In genomic region chr20:58888103-58888502, GRCh38 we compare ENCODE assay signal across 8 cellular contexts. TPM values are rescaled to one million over a fixed set of nuclear protein-coding genes. Genes with fewer than 3 reads are reported as not detected.
DNase-seq lines count a peak whose midpoint lies in the region; ATAC-seq, FAIRE-seq and TF ChIP-seq lines count a peak whose summit lies in the region.

No MANE protein-coding gene starts in this region.

- FAIRE-seq in HTR-8/SVneo (lab: Jason Lieb, UNC), result no peak

- H3K27ac ChIP-seq in endodermal cell (ENCODE audit: low read depth, low read length) (no peak overlapping the region), neural progenitor cell (no peak overlapping the region)

- DNase-seq in CD14-positive monocyte (ENCODE audit: low spot score) (no peak), NT2/D1 (ENCODE audit: low read depth, low spot score) (no peak), endodermal cell (no peak), neural progenitor cell (ENCODE audit: low spot score) (no peak), HTR-8/SVneo (ENCODE audit: insufficient read length, low spot score) (no peak), hypothalamus (lab: John Stamatoyannopoulos, UW) (no peak)

- peak overlapping the region; percentile 90 for H3K4me2 ChIP-seq in neural progenitor cell

- WGBS in endodermal cell (ENCODE audit: insufficient coverage in 1 of 2, insufficient read length in 1 of 2), 2 experiments, result 62 to 76% methylated on average over 11 to 12 of the region's 12 CpGs

- H3K4me1 Mint-ChIP-seq in CD14-positive monocyte (peaks cover 10% of the 10 kb centered on the region), endodermal cell (peaks cover 9% of the 10 kb centered on the region), neural progenitor cell (peaks cover 9% of the 10 kb centered on the region)

- no peak for TF ChIP-seq CTCF in CD14-positive monocyte (IDR thresholded peaks at IDR 0.05)
- TF ChIP-seq CTCF in endodermal cell (conservative IDR thresholded peaks at IDR 0.05), result no peak
- no peak for TF ChIP-seq CTCF in neural progenitor cell (IDR thresholded peaks at IDR 0.05)

- H3K27me3 ChIP-seq in NT2/D1 (ENCODE audit: insufficient read depth, insufficient read length) (no peaks in the 10 kb centered on the region), endodermal cell (ENCODE audit: control insufficient read depth, insufficient read depth, low read length, poor library complexity, severe bottlenecking) (no peaks in the 10 kb centered on the region), neural progenitor cell (peaks cover 3% of the 10 kb centered on the region)

- peaks cover 11% of the 10 kb centered on the region for H4K20me1 ChIP-seq in neural progenitor cell (ENCODE audit: low read depth)

- H3K27me3 Mint-ChIP-seq in CD14-positive monocyte (ENCODE audit: low read depth in 3 of 3) (peaks cover 2 to 7% (median 3%) of the 10 kb centered on the region in 3 donors), endodermal cell (ENCODE audit: insufficient read depth) (peaks cover 7% of the 10 kb centered on the region), neural progenitor cell (ENCODE audit: insufficient read depth, low read depth) (peaks cover 12% of the 10 kb centered on the region)

- H3K9me3 Mint-ChIP-seq in CD14-positive monocyte (no peaks in the 10 kb centered on the region), endodermal cell (no peaks in the 10 kb centered on the region), neural progenitor cell (peaks cover 5% of the 10 kb centered on the region)

- H3K4me3 Mint-ChIP-seq in CD14-positive monocyte, result peak overlapping the region; percentile 77 to 82
- H3K4me3 Mint-ChIP-seq in endodermal cell, result peak overlapping the region; percentile 90
- H3K4me3 Mint-ChIP-seq in neural progenitor cell, result peak overlapping the region; percentile 86

- H3K36me3 Mint-ChIP-seq in CD14-positive monocyte, result no peaks in the 10 kb centered on the region
- H3K36me3 Mint-ChIP-seq in endodermal cell (ENCODE audit: low read depth), result no peaks in the 10 kb centered on the region
- H3K36me3 Mint-ChIP-seq in neural progenitor cell, result peaks cover 2% of the 10 kb centered on the region

- H3K9me3 ChIP-seq in NT2/D1 (ENCODE audit: insufficient read depth, low read length), result no peaks in the 10 kb centered on the region
- no peaks in the 10 kb centered on the region for H3K9me3 ChIP-seq in endodermal cell (ENCODE audit: control insufficient read depth, low read length)
- no peaks in the 10 kb centered on the region for H3K9me3 ChIP-seq in neural progenitor cell (ENCODE audit: low read depth)

- H3K4me3 ChIP-seq in NT2/D1 (ENCODE audit: insufficient read length, low read depth) (peak overlapping the region; percentile 91), endodermal cell (ENCODE audit: low read length) (peak overlapping the region; percentile 88), neural progenitor cell (peak overlapping the region; percentile 99)

- ATAC-seq in GM21786 (IDR thresholded peaks at IDR 0.05; ENCODE audit: unreplicated experiment) (no peak), GM18502 (IDR thresholded peaks at IDR 0.05; ENCODE audit: poor library complexity, unreplicated experiment) (no peak)

- H3K4me1 ChIP-seq in NT2/D1 (ENCODE audit: insufficient read depth, insufficient read length) (peaks cover 2% of the 10 kb centered on the region), endodermal cell (ENCODE audit: control insufficient read depth, insufficient read depth, low read length) (no peaks in the 10 kb centered on the region), neural progenitor cell (peaks cover 15% of the 10 kb centered on the region)

- H3K9ac ChIP-seq in NT2/D1 (ENCODE audit: insufficient read length, low read depth) (peak overlapping the region; percentile 96), endodermal cell (ENCODE audit: extremely low read depth, low read length, poor library complexity, severe bottlenecking) (peak overlapping the region; percentile 73), neural progenitor cell (peak overlapping the region; percentile 73)

- H3F3A ChIP-seq in neural progenitor cell (ENCODE audit: low read depth), result peaks cover 23% of the 10 kb centered on the region

- H2AFZ ChIP-seq in neural progenitor cell (replicated peaks), result peak overlapping the region; percentile 77

- H3K27ac Mint-ChIP-seq in CD14-positive monocyte, result peak overlapping the region in 4 of 7 donors; percentile 32 to 75 (median 58)
- peak overlapping the region; percentile 93 for H3K27ac Mint-ChIP-seq in endodermal cell
- H3K27ac Mint-ChIP-seq in neural progenitor cell, result peak overlapping the region; percentile 53

- H3K36me3 ChIP-seq in NT2/D1 (ENCODE audit: insufficient read depth, insufficient read length, low read length) (no peaks in the 10 kb centered on the region), endodermal cell (ENCODE audit: control insufficient read depth, insufficient read depth, low read length) (no peaks in the 10 kb centered on the region), neural progenitor cell (no peaks in the 10 kb centered on the region)

- intact Hi-C loops in CD14-positive monocyte (cut with micrococcal nuclease), result loop anchor here in 1 of 2 donors (10.0 kb wide), 1 partner anchor 117 kb away; the partner anchor contains the start of gene CTSZ

- H3K79me2 ChIP-seq in neural progenitor cell (ENCODE audit: low read depth), result peaks cover 43% of the 10 kb centered on the region

RNA-seq across cellular contexts. Expression of gene GNAS, which starts 35.6 kb away (rescaled TPM):
- polyA plus RNA-seq in CD14-positive monocyte, result 100 to 1,000 TPM; 109 to 124 TPM
- total RNA-seq in endodermal cell (1,000 to 10,000 TPM; 1,246 to 1,267 TPM), neural progenitor cell (ENCODE audit: low replicate concordance) (794 and 973 TPM in 2 replicates)
- 1,275 TPM for polyA plus RNA-seq in endodermal cell (2013, experiment 1 of 2)
- 1,251 TPM for polyA plus RNA-seq in endodermal cell (2013, experiment 2 of 2)

RNA-seq across cellular contexts. Expression of gene GNAS-AS1, which starts 37.4 kb away (rescaled TPM):
- polyA plus RNA-seq in CD14-positive monocyte, result not detected
- total RNA-seq in endodermal cell, result 1 to 10 TPM; 9.3 to 9.7 TPM
- 3.9 TPM for polyA plus RNA-seq in endodermal cell (2013, experiment 1 of 2)
- polyA plus RNA-seq in endodermal cell (2013, experiment 2 of 2), result 2.5 TPM
- 5.8 and 6.4 TPM in 2 replicates for total RNA-seq in neural progenitor cell (ENCODE audit: low replicate concordance)
